34 cellular contexts compared by ENCODE assay signal in the genomic region with DNA sequence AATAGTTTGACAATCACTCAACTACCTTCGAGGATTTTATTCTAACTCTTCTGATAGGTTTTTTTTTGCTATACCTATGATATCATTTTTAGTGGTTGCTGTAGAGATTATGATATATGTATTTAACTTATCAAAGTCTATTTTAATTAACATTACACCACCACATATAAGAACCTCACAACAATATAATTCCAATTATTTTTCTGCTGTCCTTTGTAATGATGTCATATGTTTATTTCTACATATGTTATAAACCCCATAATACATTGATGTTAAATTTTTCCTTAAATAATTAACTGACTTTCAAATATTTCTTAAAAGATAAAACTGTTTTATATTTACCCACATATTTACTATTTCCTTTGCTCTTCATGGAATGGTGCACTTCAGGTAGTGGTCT.
"Had no signal": no experiment of that assay in that cellular context is flagged by ENCODE, and none has a peak within 500 bp of the region (broad histone marks: within the 10 kb centered on the region; RNA-seq: fewer than 3 reads in every experiment).

No MANE protein-coding gene starts in this region.

- H3K9me3 ChIP-seq: adrenal gland, ascending aorta, body of pancreas had no signal

- ATAC-seq: activated naive CD4-positive, alpha-beta T cell treated with anti-CD3 and anti-CD28 coated beads, Interleukin-2, amount 50 U/mL, for 72 hours; activated naive CD8-positive, alpha-beta T cell treated with anti-CD3 and anti-CD28 coated beads, Interleukin-2, amount 50 U/mL, for 24 hours; activated T-cell treated with anti-CD3 and anti-CD28 coated beads, Interleukin-2, amount 50 U/mL, for 4 hours; activated T-cell treated with anti-CD3 and anti-CD28 coated beads, Interleukin-2, amount 50 U/mL, for 72 hours; activated T-helper 17 cell treated with anti-CD3 and anti-CD28 coated beads, Interleukin-2, amount 50 U/mL, for 72 hours; body of pancreas had no signal

- FAIRE-seq: astrocyte, bronchial epithelial cell had no signal

- H3K4me1 ChIP-seq: adrenal gland, ascending aorta, body of pancreas, breast epithelium had no signal

- H3K36me3 ChIP-seq: adrenal gland, ascending aorta, brain microvascular endothelial cell, breast epithelium, cardiac muscle cell had no signal

- H3K27ac ChIP-seq: adrenal gland, ascending aorta, body of pancreas, brain microvascular endothelial cell, breast epithelium, cardiac muscle cell had no signal

- H3K27me3 ChIP-seq: adrenal gland, ascending aorta, body of pancreas, brain microvascular endothelial cell, breast epithelium, cardiac muscle cell had no signal

- DNase-seq: activated effector memory CD4-positive, alpha-beta T cell treated with anti-CD3 and anti-CD28 coated beads, Interleukin-2, amount 50 U/mL, for 16 hours; activated effector memory CD4-positive, alpha-beta T cell treated with Interleukin-2 at 50 U/mL for 16 hours; activated gamma-delta T cell; activated gamma-delta T cell treated with Interleukin-2 at 50 U/mL for 16 hours; activated naive CD4-positive, alpha-beta T cell; activated naive CD4-positive, alpha-beta T cell treated with anti-CD3 and anti-CD28 coated beads for 36 hours; activated naive CD4-positive, alpha-beta T cell treated with anti-CD3 and anti-CD28 coated beads, Interleukin-2, amount 10 ng/mL, durations not matched to agents 7 days and 5 days; activated naive CD4-positive, alpha-beta T cell treated with anti-CD3 and anti-CD28 coated beads, Interleukin-2, amount 50 U/mL, for 16 hours; activated naive CD4-positive, alpha-beta T cell treated with Interleukin-2 at 50 U/mL for 16 hours; activated naive CD8-positive, alpha-beta T cell treated with anti-CD3 and anti-CD28 coated beads for 36 hours; activated naive CD8-positive, alpha-beta T cell treated with anti-CD3 and anti-CD28 coated beads, Interleukin-2, amount 10 ng/mL, durations not matched to agents 7 days and 5 days; activated naive CD8-positive, alpha-beta T cell treated with anti-CD3 and anti-CD28 coated beads, Interleukin-2, amount 50 U/mL, for 24 hours; activated T-cell treated with anti-CD3 and anti-CD28 coated beads, Interleukin-2, amount 50 U/mL, for 1 hour; activated T-cell treated with anti-CD3 and anti-CD28 coated beads, Interleukin-2, amount 50 U/mL, for 24 hours; activated T-cell treated with anti-CD3 and anti-CD28 coated beads, Interleukin-2, amount 50 U/mL, for 4 hours; activated T-cell treated with anti-CD3 and anti-CD28 coated beads, Interleukin-2, amount 50 U/mL, for 48 hours; activated T-cell treated with anti-CD3 and anti-CD28 coated beads, Interleukin-2, amount 50 U/mL, for 72 hours; adrenal gland; amniotic stem cell; amygdala; anterior cingulate cortex; aorta; body of pancreas; brain microvascular endothelial cell; caudate nucleus; central memory CD4-positive, alpha-beta T cell; cerebellar nuclear complex had no signal

- H3K4me3 ChIP-seq: adrenal gland, ascending aorta, body of pancreas, breast epithelium, cardiac muscle cell had no signal
